In the genomic region with DNA sequence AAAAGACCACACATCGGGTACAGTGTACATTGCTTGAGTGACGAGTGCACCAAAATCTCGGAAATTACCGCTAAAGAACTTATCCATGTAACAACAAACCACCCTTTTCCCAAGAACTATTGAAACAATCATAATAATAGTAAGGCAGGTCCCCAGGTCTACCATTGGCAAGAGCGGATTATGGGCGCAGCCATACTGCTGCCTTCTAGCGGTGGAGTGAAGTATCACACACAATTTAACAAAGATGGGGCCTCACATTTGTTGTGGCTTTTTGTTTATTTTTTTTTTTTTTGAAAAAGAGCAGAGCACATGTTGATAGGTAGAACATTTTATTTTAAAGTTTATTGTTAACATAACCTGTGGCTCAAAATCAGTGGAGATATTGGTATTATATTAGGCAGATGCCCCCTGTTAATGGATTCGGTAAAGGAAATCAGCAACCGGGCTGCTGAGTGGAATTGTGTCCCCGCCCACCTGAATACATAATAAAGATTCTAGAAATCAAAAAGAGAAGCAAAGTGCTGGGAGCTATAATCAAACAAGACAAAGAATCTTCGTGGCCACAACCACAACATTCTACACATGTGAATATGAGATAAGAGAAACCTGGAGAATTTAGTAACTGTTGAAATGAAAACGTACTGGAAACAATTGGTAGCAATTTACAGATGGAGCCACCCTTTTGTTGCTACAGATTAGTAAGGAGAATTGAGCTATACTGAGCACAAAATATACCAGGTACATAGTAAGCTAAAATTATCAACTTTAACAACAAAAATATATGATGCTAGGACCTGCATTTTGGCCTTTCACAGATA, we compare ENCODE assay signal across 9 cellular contexts.
A peak's percentile ranks its signal among the peaks of the same experiment; 100 is the strongest.
DNase-seq lines count a peak whose midpoint lies in the region; ATAC-seq and TF ChIP-seq lines count a peak whose summit lies in the region.
"Had no signal": no experiment of that assay in that cellular context is flagged by ENCODE, and none has a peak within 500 bp of the region (broad histone marks: within the 10 kb centered on the region; RNA-seq: fewer than 3 reads in every experiment).

No MANE protein-coding gene starts in this region.

- POLR2A ChIA-PET in CD4-positive, alpha-beta memory T cell (lab: Charles Lee; ENCODE audit: partially characterized antibody), result no interaction called here

- peaks cover 0 to 3% (median 0%) of the 10 kb centered on the region in 8 donors for H3K9me3 Mint-ChIP-seq in CD4-positive, alpha-beta memory T cell
- H3K9me3 Mint-ChIP-seq: activated T-cell treated with anti-CD3 and anti-CD28 coated beads, Interleukin-2, amount 50 U/mL, for 4 hours had no signal

- H3K4me1 ChIP-seq in CD4-positive, alpha-beta memory T cell (ENCODE audit: insufficient read depth, low read length), result peaks cover 5% of the 10 kb centered on the region
- H3K4me1 ChIP-seq in liver (ENCODE audit: control insufficient read depth in 4 of 4, insufficient read depth in 4 of 4, low read length in 3 of 4), result no peaks in the 10 kb centered on the region

- 76% methylated on average over 12 of the region's 12 CpGs for WGBS in liver

- peak; percentile 74 to 82 for TF ChIP-seq RAD21 in liver (IDR thresholded peaks at IDR 0.05)

- CTCF ChIA-PET in CD4-positive, alpha-beta memory T cell (lab: Charles Lee; ENCODE audit: partially characterized antibody), result interaction anchor here (1.0 to 1.7 kb wide), 5 partner anchors 10 to 397 kb away, joined by 3 to 12 read pairs (median 4); no protein-coding TSS in a partner anchor

- H3K36me3 Mint-ChIP-seq in CD4-positive, alpha-beta memory T cell, result no peaks in the 10 kb centered on the region

- intact Hi-C loops in CD4-positive, alpha-beta memory T cell (cut with micrococcal nuclease), result loop anchor here (1.0 to 5.0 kb wide), 2 partner anchors 194 to 400 kb away; no protein-coding TSS in a partner anchor

- ATAC-seq in HG02870 (IDR thresholded peaks at IDR 0.05; ENCODE audit: unreplicated experiment), result no peak
- no peak for ATAC-seq in GM18870 (IDR thresholded peaks at IDR 0.05; ENCODE audit: unreplicated experiment)

- H3K27me3 Mint-ChIP-seq in CD4-positive, alpha-beta memory T cell, result peaks cover 5 to 7% of the 10 kb centered on the region in 2 donors

- peaks cover 6 to 8% (median 7%) of the 10 kb centered on the region in 4 donors for H3K4me1 Mint-ChIP-seq in CD4-positive, alpha-beta memory T cell

- H3K27ac ChIP-seq in CD4-positive, alpha-beta memory T cell (ENCODE audit: low read depth, low read length), result no peak overlapping the region
- H3K27ac ChIP-seq in liver (ENCODE audit: low read depth in 1 of 2, low read length in 2 of 2), result no peak overlapping the region

- peak; percentile 54 for TF ChIP-seq CTCF in liver (IDR thresholded peaks at IDR 0.05; ENCODE audit: low read depth, low read length, missing input control)

- H3K27ac Mint-ChIP-seq in CD4-positive, alpha-beta memory T cell, result no peak overlapping the region

- no peak overlapping the region for H3K9ac ChIP-seq in liver (ENCODE audit: low read depth in 1 of 2, low read length in 2 of 2)

- no peak overlapping the region for H3K4me3 ChIP-seq in CD4-positive, alpha-beta memory T cell (ENCODE audit: low read length in 2 of 2)
- no peak overlapping the region for H3K4me3 ChIP-seq in H7 (ENCODE audit: insufficient read depth, low read depth, low read length)
- H3K4me3 ChIP-seq in liver (ENCODE audit: low read depth in 1 of 3, low read length in 3 of 3), result no peak overlapping the region

- no peaks in the 10 kb centered on the region for H3K9me3 ChIP-seq in CD4-positive, alpha-beta memory T cell (ENCODE audit: control insufficient read depth in 1 of 2, low read length in 2 of 2)
- peaks cover 0 to 4% (median 0%) of the 10 kb centered on the region in 4 donors for H3K9me3 ChIP-seq in liver (ENCODE audit: control insufficient read depth in 4 of 4, low read length in 3 of 4)

- peak in 4 of 5 donors; percentile 9 to 22 (median 14) for DNase-seq in CD4-positive, alpha-beta memory T cell
- DNase-seq in H7 (peak; percentile 68), NCI-H1105 (lab: John Stamatoyannopoulos, UW) (no peak)
- DNase-seq in activated CD4-positive, alpha-beta T cell treated with anti-CD3 and anti-CD28 coated beads, Interleukin-2, amount 50 U/mL, for 48 hours, result peak; percentile 12 to 27
- DNase-seq in activated effector memory CD4-positive, alpha-beta T cell treated with anti-CD3 and anti-CD28 coated beads, Interleukin-2, amount 50 U/mL, for 16 hours, result no peak
- DNase-seq: activated T-cell treated with anti-CD3 and anti-CD28 coated beads, Interleukin-2, amount 50 U/mL, for 4 hours had no signal

- peaks cover 6% of the 10 kb centered on the region for H3K27me3 ChIP-seq in CD4-positive, alpha-beta memory T cell (ENCODE audit: insufficient read depth, low read length)
- H3K27me3 ChIP-seq in H7 (ENCODE audit: control insufficient read depth, insufficient read depth, low read length), result no peaks in the 10 kb centered on the region
- H3K27me3 ChIP-seq in liver (ENCODE audit: control insufficient read depth in 4 of 4, insufficient read depth in 4 of 4, low read length in 3 of 4), result peaks cover 0 to 6% (median 0%) of the 10 kb centered on the region in 4 donors

- no peak overlapping the region for H3K4me3 Mint-ChIP-seq in CD4-positive, alpha-beta memory T cell
- H3K4me3 Mint-ChIP-seq: activated T-cell treated with anti-CD3 and anti-CD28 coated beads, Interleukin-2, amount 50 U/mL, for 4 hours had no signal

- H3K36me3 ChIP-seq in CD4-positive, alpha-beta memory T cell (ENCODE audit: insufficient read depth, low read length), result no peaks in the 10 kb centered on the region
- H3K36me3 ChIP-seq in H7 (replicated peaks; ENCODE audit: control insufficient read depth, insufficient read depth, low read length), result no peaks in the 10 kb centered on the region
- H3K36me3 ChIP-seq in liver (ENCODE audit: control insufficient read depth in 4 of 4, insufficient read depth in 3 of 4, low read depth in 1 of 4, low read length in 3 of 4), result no peaks in the 10 kb centered on the region

TF ChIP-seq in liver, 16 proteins besides CTCF, POLR2A, EP300 and RAD21:
- TF ChIP-seq RXRA (IDR thresholded peaks at IDR 0.05), result no peak
- TF ChIP-seq SP1 (IDR thresholded peaks at IDR 0.05), result no peak
- no peak for TF ChIP-seq TAF1 (conservative IDR thresholded peaks at IDR 0.05)
- no peak for TF ChIP-seq EGR1 (IDR thresholded peaks at IDR 0.05; ENCODE audit: low read depth in 2 of 2)
- TF ChIP-seq, protein P1, sequence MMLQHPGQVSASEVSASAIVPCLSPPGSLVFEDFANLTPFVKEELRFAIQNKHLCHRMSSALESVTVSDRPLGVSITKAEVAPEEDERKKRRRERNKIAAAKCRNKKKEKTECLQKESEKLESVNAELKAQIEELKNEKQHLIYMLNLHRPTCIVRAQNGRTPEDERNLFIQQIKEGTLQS (IDR thresholded peaks at IDR 0.05), result no peak
- TF ChIP-seq, protein P2, sequence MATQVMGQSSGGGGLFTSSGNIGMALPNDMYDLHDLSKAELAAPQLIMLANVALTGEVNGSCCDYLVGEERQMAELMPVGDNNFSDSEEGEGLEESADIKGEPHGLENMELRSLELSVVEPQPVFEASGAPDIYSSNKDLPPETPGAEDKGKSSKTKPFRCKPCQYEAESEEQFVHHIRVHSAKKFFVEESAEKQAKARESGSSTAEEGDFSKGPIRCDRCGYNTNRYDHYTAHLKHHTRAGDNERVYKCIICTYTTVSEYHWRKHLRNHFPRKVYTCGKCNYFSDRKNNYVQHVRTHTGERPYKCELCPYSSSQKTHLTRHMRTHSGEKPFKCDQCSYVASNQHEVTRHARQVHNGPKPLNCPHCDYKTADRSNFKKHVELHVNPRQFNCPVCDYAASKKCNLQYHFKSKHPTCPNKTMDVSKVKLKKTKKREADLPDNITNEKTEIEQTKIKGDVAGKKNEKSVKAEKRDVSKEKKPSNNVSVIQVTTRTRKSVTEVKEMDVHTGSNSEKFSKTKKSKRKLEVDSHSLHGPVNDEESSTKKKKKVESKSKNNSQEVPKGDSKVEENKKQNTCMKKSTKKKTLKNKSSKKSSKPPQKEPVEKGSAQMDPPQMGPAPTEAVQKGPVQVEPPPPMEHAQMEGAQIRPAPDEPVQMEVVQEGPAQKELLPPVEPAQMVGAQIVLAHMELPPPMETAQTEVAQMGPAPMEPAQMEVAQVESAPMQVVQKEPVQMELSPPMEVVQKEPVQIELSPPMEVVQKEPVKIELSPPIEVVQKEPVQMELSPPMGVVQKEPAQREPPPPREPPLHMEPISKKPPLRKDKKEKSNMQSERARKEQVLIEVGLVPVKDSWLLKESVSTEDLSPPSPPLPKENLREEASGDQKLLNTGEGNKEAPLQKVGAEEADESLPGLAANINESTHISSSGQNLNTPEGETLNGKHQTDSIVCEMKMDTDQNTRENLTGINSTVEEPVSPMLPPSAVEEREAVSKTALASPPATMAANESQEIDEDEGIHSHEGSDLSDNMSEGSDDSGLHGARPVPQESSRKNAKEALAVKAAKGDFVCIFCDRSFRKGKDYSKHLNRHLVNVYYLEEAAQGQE (IDR thresholded peaks at IDR 0.05), result no peak
- no peak for TF ChIP-seq JUND (IDR thresholded peaks at IDR 0.05)
- TF ChIP-seq HNF4G (IDR thresholded peaks at IDR 0.05), result no peak
- TF ChIP-seq, protein P3, sequence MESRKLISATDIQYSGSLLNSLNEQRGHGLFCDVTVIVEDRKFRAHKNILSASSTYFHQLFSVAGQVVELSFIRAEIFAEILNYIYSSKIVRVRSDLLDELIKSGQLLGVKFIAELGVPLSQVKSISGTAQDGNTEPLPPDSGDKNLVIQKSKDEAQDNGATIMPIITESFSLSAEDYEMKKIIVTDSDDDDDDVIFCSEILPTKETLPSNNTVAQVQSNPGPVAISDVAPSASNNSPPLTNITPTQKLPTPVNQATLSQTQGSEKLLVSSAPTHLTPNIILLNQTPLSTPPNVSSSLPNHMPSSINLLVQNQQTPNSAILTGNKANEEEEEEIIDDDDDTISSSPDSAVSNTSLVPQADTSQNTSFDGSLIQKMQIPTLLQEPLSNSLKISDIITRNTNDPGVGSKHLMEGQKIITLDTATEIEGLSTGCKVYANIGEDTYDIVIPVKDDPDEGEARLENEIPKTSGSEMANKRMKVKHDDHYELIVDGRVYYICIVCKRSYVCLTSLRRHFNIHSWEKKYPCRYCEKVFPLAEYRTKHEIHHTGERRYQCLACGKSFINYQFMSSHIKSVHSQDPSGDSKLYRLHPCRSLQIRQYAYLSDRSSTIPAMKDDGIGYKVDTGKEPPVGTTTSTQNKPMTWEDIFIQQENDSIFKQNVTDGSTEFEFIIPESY (IDR thresholded peaks at IDR 0.05), result no peak
- no peak for TF ChIP-seq FOXA2 (IDR thresholded peaks at IDR 0.05)
- TF ChIP-seq HNF4A (conservative IDR thresholded peaks at IDR 0.05), result no peak
- no peak for TF ChIP-seq NR2F2 (IDR thresholded peaks at IDR 0.05)
- no peak for TF ChIP-seq FOXA1 (IDR thresholded peaks at IDR 0.05)
- no peak for TF ChIP-seq YY1 (IDR thresholded peaks at IDR 0.05)
- TF ChIP-seq, protein P4, sequence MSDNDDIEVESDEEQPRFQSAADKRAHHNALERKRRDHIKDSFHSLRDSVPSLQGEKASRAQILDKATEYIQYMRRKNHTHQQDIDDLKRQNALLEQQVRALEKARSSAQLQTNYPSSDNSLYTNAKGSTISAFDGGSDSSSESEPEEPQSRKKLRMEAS (IDR thresholded peaks at IDR 0.05), result no peak

Comparison
In these comparisons a context has a peak if more than half of its experiments do, and no peak if none do; other contexts are left out.
1. DNase-seq: peak in CD4-positive, alpha-beta memory T cell (4 of 5), H7 (single experiment) and activated CD4-positive, alpha-beta T cell treated with anti-CD3 and anti-CD28 coated beads, Interleukin-2, amount 50 U/mL, for 48 hours (2 of 2); none in activated effector memory CD4-positive, alpha-beta T cell treated with anti-CD3 and anti-CD28 coated beads, Interleukin-2, amount 50 U/mL, for 16 hours (single experiment) and NCI-H1105 (single experiment).